2 cellular contexts compared by ENCODE assay signal in genomic region chr12:124022161-124022560, GRCh38.
A peak's percentile ranks its signal among the peaks of the same experiment; 100 is the strongest.
TF ChIP-seq lines count a peak whose summit lies in the region.

No MANE protein-coding gene starts in this region.

TF ChIP-seq in HepG2, 621 proteins besides CTCF, POLR2A, EP300 and RAD21:
- TF ChIP-seq ZNF564 (CRISPR knock-in tag; IDR thresholded peaks at IDR 0.05) (peak; percentile 88; the same call in 1 of the 2 replicates), FOXA1 (IDR thresholded peaks at IDR 0.05) (no peak), FOXA1 (CRISPR knock-in tag; IDR thresholded peaks at IDR 0.05) (no peak), ZBTB33 (CRISPR knock-in tag; IDR thresholded peaks at IDR 0.05) (no peak), ZNF3 (CRISPR knock-in tag; IDR thresholded peaks at IDR 0.05) (no peak), ATM (IDR thresholded peaks at IDR 0.05; ENCODE audit: borderline replicate concordance) (no peak)
- TF ChIP-seq, protein P1, sequence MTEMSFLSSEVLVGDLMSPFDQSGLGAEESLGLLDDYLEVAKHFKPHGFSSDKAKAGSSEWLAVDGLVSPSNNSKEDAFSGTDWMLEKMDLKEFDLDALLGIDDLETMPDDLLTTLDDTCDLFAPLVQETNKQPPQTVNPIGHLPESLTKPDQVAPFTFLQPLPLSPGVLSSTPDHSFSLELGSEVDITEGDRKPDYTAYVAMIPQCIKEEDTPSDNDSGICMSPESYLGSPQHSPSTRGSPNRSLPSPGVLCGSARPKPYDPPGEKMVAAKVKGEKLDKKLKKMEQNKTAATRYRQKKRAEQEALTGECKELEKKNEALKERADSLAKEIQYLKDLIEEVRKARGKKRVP (CRISPR knock-in tag; IDR thresholded peaks at IDR 0.05): no peak

TF ChIP-seq in K562, 482 proteins besides CTCF, POLR2A, EP300 and RAD21:
- peak; percentile 96 for TF ChIP-seq ZNF583 (CRISPR knock-in tag; IDR thresholded peaks at IDR 0.05)
- TF ChIP-seq ZNF507 (tag; conservative IDR thresholded peaks at IDR 0.05): no peak
